In the genomic region with DNA sequence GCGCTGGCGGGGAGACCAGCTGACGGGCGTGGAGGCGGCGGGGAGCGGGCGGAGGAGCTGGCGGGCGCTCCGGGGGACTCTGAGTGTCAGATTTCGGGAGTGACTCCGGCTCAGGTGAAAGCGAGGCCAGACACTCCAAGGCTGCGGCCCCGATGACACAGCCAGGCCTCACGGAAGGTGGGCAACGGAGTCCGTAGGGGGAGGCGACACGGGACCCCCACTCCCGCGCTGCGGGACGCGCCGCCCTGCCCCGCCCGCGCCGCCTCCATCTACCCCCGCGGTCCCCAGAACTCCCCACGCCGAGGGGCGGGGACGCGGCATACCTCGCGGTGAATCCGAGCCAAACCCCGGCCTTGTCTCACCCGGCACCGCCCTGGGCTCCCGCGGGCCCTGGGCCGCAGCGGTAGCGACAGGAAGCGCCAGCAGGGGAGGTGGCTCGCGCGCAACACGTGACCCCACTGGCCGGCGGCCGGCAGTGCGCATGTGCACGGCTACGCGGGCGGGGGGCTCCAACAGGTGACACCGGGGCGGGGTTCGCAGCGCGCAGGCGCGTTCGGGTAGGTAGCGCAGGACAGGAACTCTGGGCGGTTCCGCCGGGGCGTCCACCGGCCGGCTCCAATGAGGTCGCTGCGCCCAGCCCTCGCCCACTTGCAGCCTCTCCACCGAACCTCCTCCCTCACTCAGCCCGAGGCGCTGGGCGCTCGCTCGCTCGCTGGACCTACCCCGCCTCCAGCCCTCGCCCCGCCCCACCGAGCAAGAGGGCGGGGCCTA, we compare ENCODE assay signal across 8 cellular contexts. TPM values are rescaled to one million over a fixed set of nuclear protein-coding genes. Genes with fewer than 3 reads are reported as not detected.
DNase-seq lines count a peak whose midpoint lies in the region; FAIRE-seq and TF ChIP-seq lines count a peak whose summit lies in the region.

A gene with protein sequence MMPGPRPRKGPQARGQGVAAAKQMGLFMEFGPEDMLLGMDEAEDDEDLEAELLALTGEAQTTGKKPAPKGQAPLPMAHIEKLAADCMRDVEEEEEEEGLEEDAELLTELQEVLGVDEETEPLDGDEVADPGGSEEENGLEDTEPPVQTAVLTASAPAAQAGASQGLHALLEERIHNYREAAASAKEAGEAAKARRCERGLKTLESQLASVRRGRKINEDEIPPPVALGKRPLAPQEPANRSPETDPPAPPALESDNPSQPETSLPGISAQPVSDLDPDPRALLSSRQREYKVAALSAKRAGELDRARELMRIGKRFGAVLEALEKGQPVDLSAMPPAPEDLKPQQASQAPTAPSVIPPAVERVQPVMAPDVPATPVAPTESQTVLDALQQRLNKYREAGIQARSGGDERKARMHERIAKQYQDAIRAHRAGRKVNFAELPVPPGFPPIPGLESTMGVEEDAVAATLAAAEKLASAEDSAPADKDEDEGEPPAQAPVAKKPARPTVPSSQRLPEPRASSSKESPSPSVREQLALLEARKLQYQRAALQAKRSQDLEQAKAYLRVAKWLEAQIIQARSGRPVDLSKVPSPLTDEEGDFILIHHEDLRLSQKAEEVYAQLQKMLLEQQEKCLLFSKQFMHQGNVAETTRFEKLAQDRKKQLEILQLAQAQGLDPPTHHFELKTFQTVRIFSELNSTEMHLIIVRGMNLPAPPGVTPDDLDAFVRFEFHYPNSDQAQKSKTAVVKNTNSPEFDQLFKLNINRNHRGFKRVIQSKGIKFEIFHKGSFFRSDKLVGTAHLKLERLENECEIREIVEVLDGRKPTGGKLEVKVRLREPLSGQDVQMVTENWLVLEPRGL (minus strand): TSS at position 460 of the 771 bp plus-strand sequence. CDS start 1,585 bp downstream, outside the sequence.

- DNase-seq in GM04504 (ENCODE audit: low read depth) (peak; percentile 91), HFF-Myc (ENCODE audit: extremely low read depth, low read depth) (peak; percentile 87), NAMALWA (ENCODE audit: low spot score) (peak; percentile 98), SK-N-DZ (ENCODE audit: low spot score) (peak; percentile 97), frontal cortex (ENCODE audit: low spot score in 2 of 2) (peak; percentile 96 to 97), substantia nigra (lab: John Stamatoyannopoulos, UW) (peak; percentile 71 to 97 (median 90))
- peak; percentile 99 for DNase-seq in activated naive CD4-positive, alpha-beta T cell treated with anti-CD3 and anti-CD28 coated beads for 36 hours

- peaks cover 29% of the 10 kb centered on the region for H3K36me3 ChIP-seq in neutrophil

- H3K36me3 Mint-ChIP-seq in activated naive CD4-positive, alpha-beta T cell treated with anti-CD3 and anti-CD28 coated beads for 36 hours (ENCODE audit: low read depth): peaks cover 18% of the 10 kb centered on the region

- peaks cover 46% of the 10 kb centered on the region for H3K4me1 Mint-ChIP-seq in activated naive CD4-positive, alpha-beta T cell treated with anti-CD3 and anti-CD28 coated beads for 36 hours (ENCODE audit: low read depth)

- H3K27me3 Mint-ChIP-seq in activated naive CD4-positive, alpha-beta T cell treated with anti-CD3 and anti-CD28 coated beads for 36 hours (ENCODE audit: low read depth): no peaks in the 10 kb centered on the region

- TF ChIP-seq CTCF in HFF-Myc (IDR thresholded peaks at IDR 0.05; ENCODE audit: low read depth, low read length, missing control alignments): no peak
- peak; percentile 85 for TF ChIP-seq CTCF in neutrophil (IDR thresholded peaks at IDR 0.05)

- H3K4me1 ChIP-seq in neutrophil (ENCODE audit: control insufficient read depth in 1 of 2, insufficient read depth in 1 of 2, low read depth in 1 of 2, low read length in 1 of 2): peaks cover 30% of the 10 kb centered on the region in 2 experiments

- peaks cover 14% of the 10 kb centered on the region for H3K27me3 ChIP-seq in neutrophil

- CTCF ChIA-PET in activated naive CD4-positive, alpha-beta T cell treated with anti-CD3 and anti-CD28 coated beads for 36 hours (lab: Charles Lee): interaction anchor here (0.9 to 1.8 kb wide), 3 partner anchors 17 to 300 kb away, joined by 3 to 5 read pairs (median 3); partner anchors contain the start of genes ORC1 and PRPF38A

- intact Hi-C loops in activated naive CD4-positive, alpha-beta T cell treated with anti-CD3 and anti-CD28 coated beads for 36 hours (cut with micrococcal nuclease): loop anchor here (1.0 to 5.0 kb wide), 13 partner anchors 38 to 961 kb away; partner anchors contain the start of genes BTF3L4, CPT2, CZIB and EPS15

- no peaks in the 10 kb centered on the region for H3K9me3 Mint-ChIP-seq in activated naive CD4-positive, alpha-beta T cell treated with anti-CD3 and anti-CD28 coated beads for 36 hours

- FAIRE-seq in frontal cortex (lab: Jason Lieb, UNC): no peak

- H3K27ac ChIP-seq in neutrophil: peak within 1 kb of the TSS; percentile 92
- peak within 1 kb of the TSS; percentile 84 for H3K27ac ChIP-seq in substantia nigra (ENCODE audit: low read depth, low read length, poor library complexity, severe bottlenecking)

- no peaks in the 10 kb centered on the region for H3K9me3 ChIP-seq in neutrophil

- H3K4me3 ChIP-seq in HFF-Myc (replicated peaks; ENCODE audit: low read depth, low read length): peak within 1 kb of the TSS; percentile 84
- peak within 1 kb of the TSS; percentile 79 to 89 for H3K4me3 ChIP-seq in neutrophil (ENCODE audit: low read depth in 1 of 2, low read length in 1 of 2)

- peak within 1 kb of the TSS; percentile 88 for H3K27ac Mint-ChIP-seq in activated naive CD4-positive, alpha-beta T cell treated with anti-CD3 and anti-CD28 coated beads for 36 hours

- H3K4me3 Mint-ChIP-seq in activated naive CD4-positive, alpha-beta T cell treated with anti-CD3 and anti-CD28 coated beads for 36 hours: peak within 1 kb of the TSS; percentile 97

RNA-seq across cellular contexts. Expression of the gene that starts here (rescaled TPM):
- polyA plus RNA-seq in SK-N-DZ (2014; cell fraction: cytosol; rRNA removed): 6.4 and 8.9 TPM in 2 replicates
- polyA plus RNA-seq in SK-N-DZ (2014; cell fraction: nucleus; rRNA removed): 48.5 and 50.8 TPM in 2 replicates
- total RNA-seq in activated naive CD4-positive, alpha-beta T cell treated with anti-CD3 and anti-CD28 coated beads for 36 hours: 10 to 100 TPM; 18.4 to 21.8 TPM
- 10.2 TPM for total RNA-seq in frontal cortex

Comparison
In these comparisons a context has a peak if more than half of its experiments do, and no peak if none do; other contexts are left out.
1. Peak in every context shown above with its lines: DNase-seq, H3K4me3 ChIP-seq and H3K27ac ChIP-seq.